Comparison of ENCODE assay signal across 14 cellular contexts in the genomic region with DNA sequence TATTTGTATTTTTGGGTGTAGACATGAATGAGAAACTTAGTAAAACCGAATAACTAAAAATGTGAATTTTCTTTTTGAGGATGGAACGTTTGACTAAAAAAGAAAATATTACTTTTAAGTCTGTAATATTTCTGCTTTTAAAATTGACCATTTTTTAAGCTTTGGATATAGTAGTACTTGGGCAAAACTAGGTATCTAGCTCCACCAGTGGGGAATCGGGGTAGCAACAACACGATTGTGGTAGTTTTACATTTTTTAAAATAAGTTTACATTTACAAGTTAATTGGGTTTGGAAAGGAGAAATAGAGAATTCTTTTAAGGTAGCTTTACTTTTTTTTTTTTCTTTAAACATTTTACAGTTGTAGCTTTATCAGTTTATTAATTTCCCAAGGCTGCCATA.
A peak's percentile ranks its signal among the peaks of the same experiment; 100 is the strongest.
DNase-seq lines count a peak whose midpoint lies in the region; ATAC-seq, FAIRE-seq and TF ChIP-seq lines count a peak whose summit lies in the region.
"Had no signal": no experiment of that assay in that cellular context is flagged by ENCODE, and none has a peak within 500 bp of the region (broad histone marks: within the 10 kb centered on the region; RNA-seq: fewer than 3 reads in every experiment).

No MANE protein-coding gene starts in this region.

- intact Hi-C loops in body of pancreas (cut with DNase I): no loop called here

- no peak overlapping the region for H3K4me3 Mint-ChIP-seq in memory B cell
- H3K4me3 Mint-ChIP-seq: nephron progenitor cell had no signal

- no peak overlapping the region for H3K9ac ChIP-seq in KMS-11

- FAIRE-seq in urothelium cell line (lab: Jason Lieb, UNC): no peak
- FAIRE-seq: colon had no signal

- no peaks in the 10 kb centered on the region for H4K20me1 ChIP-seq in KMS-11 (ENCODE audit: insufficient read depth)

- H2AFZ ChIP-seq in KMS-11 (ENCODE audit: low read depth): no peak overlapping the region

- no peak for ATAC-seq in body of pancreas
- ATAC-seq in memory B cell (ENCODE audit: low read depth): no peak
- ATAC-seq in HG03045 (IDR thresholded peaks at IDR 0.05; ENCODE audit: unreplicated experiment): no peak
- ATAC-seq: left colon had no signal

- no peaks in the 10 kb centered on the region; the same call in 1 of the 2 replicates for H3K4me1 ChIP-seq in BE2C
- peaks cover 5% of the 10 kb centered on the region for H3K4me1 ChIP-seq in KMS-11 (ENCODE audit: low read depth, poor library complexity, severe bottlenecking)
- no peaks in the 10 kb centered on the region for H3K4me1 ChIP-seq in body of pancreas

- H3K9me3 ChIP-seq in BE2C: no peaks in the 10 kb centered on the region
- H3K9me3 ChIP-seq in body of pancreas: no peaks in the 10 kb centered on the region

- H3K27ac ChIP-seq in KMS-11 (no peak overlapping the region), body of pancreas (no peak overlapping the region)

- WGBS in body of pancreas, 2 donors: 90 to 93% methylated on average over 4 of the region's 4 CpGs

- H3K27me3 Mint-ChIP-seq in memory B cell: no peaks in the 10 kb centered on the region

- TF ChIP-seq CTCF in BE2C (IDR thresholded peaks at IDR 0.05; ENCODE audit: low read depth, low read length) (peak; percentile 48), KMS-11 (conservative IDR thresholded peaks at IDR 0.05; ENCODE audit: low read depth, low read length) (0 out of 2 replicates have a peak, but pooled peaks have one; percentile 22), body of pancreas (IDR thresholded peaks at IDR 0.05) (peak in 4 of 7 experiments; percentile 9 to 22 (median 18))

- H3K27ac Mint-ChIP-seq in memory B cell: peak overlapping the region; percentile 77
- H3K27ac Mint-ChIP-seq: nephron progenitor cell had no signal

- H3K27me3 ChIP-seq in BE2C: no peaks in the 10 kb centered on the region
- H3K27me3 ChIP-seq in KMS-11 (ENCODE audit: insufficient read depth, low read depth): no peaks in the 10 kb centered on the region
- no peaks in the 10 kb centered on the region for H3K27me3 ChIP-seq in body of pancreas

- H3K4me1 Mint-ChIP-seq in memory B cell: no peaks in the 10 kb centered on the region

- H3K36me3 Mint-ChIP-seq in memory B cell: peaks cover 53% of the 10 kb centered on the region

- H3K9me3 Mint-ChIP-seq in memory B cell: no peaks in the 10 kb centered on the region

- DNase-seq in BE2C (no peak), body of pancreas (no peak), memory B cell (ENCODE audit: low spot score in 2 of 2) (no peak), NCI-H524 (lab: John Stamatoyannopoulos, UW) (no peak), urothelium cell line (ENCODE audit: low spot score) (no peak)
- DNase-seq in activated CD4-positive, alpha-beta T cell treated with anti-CD3 and anti-CD28 coated beads, Interleukin-2, amount 50 U/mL, for 48 hours: no peak
- DNase-seq: left colon; NCI-H1092; NCI-H82; nephron progenitor cell; stimulated activated CD4-positive, alpha-beta T cell treated with anti-CD3 and anti-CD28 coated beads, Interleukin-15, amount 100 ng/mL, for 24 hours had no signal

- TF ChIP-seq POLR2A in body of pancreas (IDR thresholded peaks at IDR 0.05): no peak

- H3K4me2 ChIP-seq in KMS-11: no peak overlapping the region

- H3K4me3 ChIP-seq in BE2C (ENCODE audit: low read depth, low read length) (no peak overlapping the region), KMS-11 (IDR thresholded peaks at IDR 0.05; ENCODE audit: insufficient read depth, low read depth, low read length) (no peak overlapping the region), body of pancreas (no peak overlapping the region)

- no peaks in the 10 kb centered on the region for H3K79me2 ChIP-seq in KMS-11 (ENCODE audit: insufficient read depth, low read depth)

- H3K36me3 ChIP-seq in BE2C (no peaks in the 10 kb centered on the region), KMS-11 (ENCODE audit: insufficient read depth) (peaks cover 7% of the 10 kb centered on the region; the same call in 1 of the 2 replicates), body of pancreas (replicated peaks in 1 of 2; ENCODE audit: insufficient read depth in 1 of 2, low read depth in 2 of 2) (no peaks in the 10 kb centered on the region)
